ENCODE assay signal across 7 cellular contexts in the genomic region with DNA sequence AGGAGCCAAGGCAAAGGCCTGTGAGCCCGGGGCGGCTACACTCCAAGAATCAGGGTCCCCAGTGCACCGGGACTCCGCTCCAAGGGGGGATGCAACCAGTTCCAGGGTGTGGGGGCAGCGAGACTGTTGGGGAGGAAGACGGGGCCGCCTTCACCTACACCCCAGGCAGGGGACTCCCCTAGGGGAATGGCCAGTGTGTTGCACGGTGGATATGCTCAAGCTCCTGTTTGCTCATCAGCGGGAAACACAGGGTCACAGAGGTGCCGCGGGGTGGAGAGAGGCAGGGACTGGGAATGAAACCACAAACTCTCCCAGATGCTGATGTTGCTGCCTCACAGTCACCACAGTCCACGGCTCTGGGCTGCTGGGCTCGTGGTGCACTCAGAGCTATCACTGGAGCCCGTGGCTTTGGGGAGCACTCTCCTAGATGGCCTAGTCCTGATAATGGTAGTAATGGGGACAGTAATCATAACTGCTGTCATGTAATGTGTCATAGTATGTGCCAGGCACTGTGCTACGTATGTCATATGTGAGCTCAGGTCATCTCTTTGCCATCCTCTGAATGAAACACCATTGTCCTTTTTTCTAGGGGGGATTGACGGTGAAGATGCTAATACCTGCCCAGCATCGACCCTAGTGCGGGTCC. TPM values are rescaled to one million over a fixed set of nuclear protein-coding genes. Genes with fewer than 3 reads are reported as not detected.
"Had no signal": no experiment of that assay in that cellular context is flagged by ENCODE, and none has a peak within 500 bp of the region (broad histone marks: within the 10 kb centered on the region; RNA-seq: fewer than 3 reads in every experiment).

No MANE protein-coding gene starts in this region.

RNA-seq across cellular contexts. Expression of gene NUTM2F, which starts 5.2 kb away (rescaled TPM):
- total RNA-seq: MCF 10A, NCI-H460, PC-9, Right ventricle myocardium inferior, RPMI7951, SJCRH30, SK-MEL-5 had no signal
